8 cellular contexts compared by ENCODE assay signal in genomic region chr10:99659031-99659867, GRCh38. TPM values are rescaled to one million over a fixed set of nuclear protein-coding genes. Genes with fewer than 3 reads are reported as not detected.
DNase-seq lines count a peak whose midpoint lies in the region; ATAC-seq and TF ChIP-seq lines count a peak whose summit lies in the region.

A gene with protein sequence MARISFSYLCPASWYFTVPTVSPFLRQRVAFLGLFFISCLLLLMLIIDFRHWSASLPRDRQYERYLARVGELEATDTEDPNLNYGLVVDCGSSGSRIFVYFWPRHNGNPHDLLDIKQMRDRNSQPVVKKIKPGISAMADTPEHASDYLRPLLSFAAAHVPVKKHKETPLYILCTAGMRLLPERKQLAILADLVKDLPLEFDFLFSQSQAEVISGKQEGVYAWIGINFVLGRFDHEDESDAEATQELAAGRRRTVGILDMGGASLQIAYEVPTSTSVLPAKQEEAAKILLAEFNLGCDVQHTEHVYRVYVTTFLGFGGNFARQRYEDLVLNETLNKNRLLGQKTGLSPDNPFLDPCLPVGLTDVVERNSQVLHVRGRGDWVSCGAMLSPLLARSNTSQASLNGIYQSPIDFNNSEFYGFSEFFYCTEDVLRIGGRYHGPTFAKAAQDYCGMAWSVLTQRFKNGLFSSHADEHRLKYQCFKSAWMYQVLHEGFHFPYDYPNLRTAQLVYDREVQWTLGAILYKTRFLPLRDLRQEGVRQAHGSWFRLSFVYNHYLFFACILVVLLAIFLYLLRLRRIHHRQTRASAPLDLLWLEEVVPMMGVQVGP (plus strand): TSS chr10:99659509. CDS start chr10:99659957, 448 bp downstream.

- no peak within 1 kb of the TSS for H2AK5ac ChIP-seq in mesendoderm (ENCODE audit: low read length)

- H3K27me3 ChIP-seq in endodermal cell (ENCODE audit: control insufficient read depth, insufficient read depth, low read length, poor library complexity, severe bottlenecking) (peaks cover 27% of the 10 kb centered on the region), mesendoderm (ENCODE audit: insufficient read depth, low read length, poor library complexity) (no peaks in the 10 kb centered on the region)

- DNase-seq in COR-L47 (lab: John Stamatoyannopoulos, UW) (peak; percentile 87), HT1080 (ENCODE audit: low read depth) (peak; percentile 96), NOMO-1 treated with DMSO at 0.1 percent for 48 hours (lab: John Stamatoyannopoulos, UW; ENCODE audit: unreplicated experiment) (peak; percentile 96), endodermal cell (peak; percentile 99), mesendoderm (peak; percentile 99)
- DNase-seq in activated CD8-positive, alpha-beta memory T cell treated with anti-CD3 and anti-CD28 coated beads, Interleukin-2, amount 10 ng/mL, durations not matched to agents 7 days and 5 days, result peak; percentile 96
- DNase-seq in stimulated activated CD8-positive, alpha-beta memory T cell treated with anti-CD3 and anti-CD28 coated beads, Interleukin-12 subunit alpha, Interleukin-12 subunit beta, amount 100 ng/mL, for 4 hours (ENCODE audit: low read depth), result peak; percentile 78

- WGBS in endodermal cell (ENCODE audit: insufficient coverage in 1 of 2, insufficient read length in 1 of 2), 2 experiments, result 0% methylated on average over 17 to 71 of the region's 71 CpGs
- whole genome bisulfite sequencing in mesendoderm (ENCODE audit: extremely low coverage, insufficient coverage, low lambda C conversion rate), result no CpG with 5 or more reads among the region's 71 CpGs

- H3K9ac ChIP-seq in endodermal cell (ENCODE audit: extremely low read depth, low read length, poor library complexity, severe bottlenecking), result peak within 1 kb of the TSS; percentile 98
- peak within 1 kb of the TSS; percentile 77 for H3K9ac ChIP-seq in mesendoderm (ENCODE audit: low read length)

- no peak within 1 kb of the TSS for H2BK120ac ChIP-seq in mesendoderm (ENCODE audit: low read depth, low read length)

- H3K27me3 Mint-ChIP-seq in activated CD8-positive, alpha-beta memory T cell treated with anti-CD3 and anti-CD28 coated beads, Interleukin-2, amount 10 ng/mL, durations not matched to agents 7 days and 5 days, result peaks cover 26% of the 10 kb centered on the region
- peaks cover 36% of the 10 kb centered on the region for H3K27me3 Mint-ChIP-seq in endodermal cell (ENCODE audit: insufficient read depth)

- no peak within 1 kb of the TSS for H4K5ac ChIP-seq in mesendoderm (ENCODE audit: low read length)

- H3K4me3 Mint-ChIP-seq in activated CD8-positive, alpha-beta memory T cell treated with anti-CD3 and anti-CD28 coated beads, Interleukin-2, amount 10 ng/mL, durations not matched to agents 7 days and 5 days, result peak within 1 kb of the TSS; percentile 80
- peak within 1 kb of the TSS; percentile 75 for H3K4me3 Mint-ChIP-seq in endodermal cell

- peaks cover 29% of the 10 kb centered on the region for H3K36me3 ChIP-seq in endodermal cell (ENCODE audit: control insufficient read depth, insufficient read depth, low read length)
- H3K36me3 ChIP-seq in mesendoderm (ENCODE audit: control insufficient read depth, insufficient read depth, low read length), result peaks cover 1% of the 10 kb centered on the region

- no peaks in the 10 kb centered on the region for H3K79me2 ChIP-seq in mesendoderm (ENCODE audit: control insufficient read depth, insufficient read depth, low read length)

- peak; percentile 99 for ATAC-seq in GM21367 (IDR thresholded peaks at IDR 0.05; ENCODE audit: unreplicated experiment)
- ATAC-seq in activated CD8-positive, alpha-beta memory T cell treated with anti-CD3 and anti-CD28 coated beads, Interleukin-2, amount 10 ng/mL, durations not matched to agents 7 days and 5 days, result peak; percentile 99

- peak within 1 kb of the TSS; percentile 17 for H3K18ac ChIP-seq in mesendoderm (ENCODE audit: low read length)

- peak; percentile 50 for TF ChIP-seq CTCF in endodermal cell (conservative IDR thresholded peaks at IDR 0.05)

- peak within 1 kb of the TSS; percentile 94 for H3K56ac ChIP-seq in mesendoderm (ENCODE audit: low read length)

- no peak within 1 kb of the TSS for H4K8ac ChIP-seq in mesendoderm (ENCODE audit: low read depth, low read length)

- H3K23ac ChIP-seq in mesendoderm (ENCODE audit: low read length), result peak within 1 kb of the TSS; percentile 29

- H3K9me3 ChIP-seq in endodermal cell (ENCODE audit: control insufficient read depth, low read length), result no peaks in the 10 kb centered on the region

- H3K4me2 ChIP-seq in mesendoderm (ENCODE audit: low read length), result peak within 1 kb of the TSS; percentile 89

- H2BK5ac ChIP-seq in mesendoderm (ENCODE audit: low read length), result no peak within 1 kb of the TSS

- H3K4me1 ChIP-seq in endodermal cell (ENCODE audit: control insufficient read depth, insufficient read depth, low read length) (peaks cover 3% of the 10 kb centered on the region), mesendoderm (ENCODE audit: control insufficient read depth, low read depth, low read length) (no peaks in the 10 kb centered on the region)

- H3K4me3 ChIP-seq in endodermal cell (ENCODE audit: low read length), result peak within 1 kb of the TSS; percentile 87
- H3K4me3 ChIP-seq in mesendoderm (ENCODE audit: low read length), result peak within 1 kb of the TSS; percentile 93

- no peak within 1 kb of the TSS for H2BK15ac ChIP-seq in mesendoderm (replicated peaks; ENCODE audit: low read depth)

- H3K36me3 Mint-ChIP-seq in activated CD8-positive, alpha-beta memory T cell treated with anti-CD3 and anti-CD28 coated beads, Interleukin-2, amount 10 ng/mL, durations not matched to agents 7 days and 5 days, result peaks cover 1% of the 10 kb centered on the region
- peaks cover 8% of the 10 kb centered on the region for H3K36me3 Mint-ChIP-seq in endodermal cell (ENCODE audit: low read depth)

- H3K27ac ChIP-seq in endodermal cell (ENCODE audit: low read depth, low read length) (peak within 1 kb of the TSS; percentile 19), mesendoderm (ENCODE audit: low read depth, low read length) (no peak within 1 kb of the TSS)

- peaks cover 2% of the 10 kb centered on the region for H3K79me1 ChIP-seq in mesendoderm (ENCODE audit: low read length)

- peak within 1 kb of the TSS; percentile 62 for H3K27ac Mint-ChIP-seq in activated CD8-positive, alpha-beta memory T cell treated with anti-CD3 and anti-CD28 coated beads, Interleukin-2, amount 10 ng/mL, durations not matched to agents 7 days and 5 days
- H3K27ac Mint-ChIP-seq in endodermal cell, result peak within 1 kb of the TSS; percentile 92

- H3K4ac ChIP-seq in mesendoderm (ENCODE audit: low read depth, low read length), result no peak within 1 kb of the TSS

- CTCF ChIA-PET in activated CD8-positive, alpha-beta memory T cell treated with anti-CD3 and anti-CD28 coated beads, Interleukin-2, amount 10 ng/mL, durations not matched to agents 7 days and 5 days (lab: Charles Lee), result interaction anchor here (0.7 to 2.7 kb wide), 9 partner anchors 28 to 516 kb away, joined by 3 to 18 read pairs (median 4); partner anchors contain the start of genes GOT1 and SLC25A28

- peaks cover 23% of the 10 kb centered on the region for H3K4me1 Mint-ChIP-seq in activated CD8-positive, alpha-beta memory T cell treated with anti-CD3 and anti-CD28 coated beads, Interleukin-2, amount 10 ng/mL, durations not matched to agents 7 days and 5 days
- peaks cover 5% of the 10 kb centered on the region for H3K4me1 Mint-ChIP-seq in endodermal cell

- no peaks in the 10 kb centered on the region for H3K9me3 Mint-ChIP-seq in activated CD8-positive, alpha-beta memory T cell treated with anti-CD3 and anti-CD28 coated beads, Interleukin-2, amount 10 ng/mL, durations not matched to agents 7 days and 5 days (ENCODE audit: low read depth)
- no peaks in the 10 kb centered on the region for H3K9me3 Mint-ChIP-seq in endodermal cell

RNA-seq across cellular contexts. Expression of the gene that starts here (rescaled TPM):
- 14.6 and 15.0 TPM in 2 replicates for total RNA-seq in HT1080 (2014; rRNA removed; shearing (Covaris generic))
- 6.6 and 8.7 TPM in 2 replicates for polyA plus RNA-seq in HT1080 (2015; cell fraction: cytosol; rRNA removed)
- polyA plus RNA-seq in HT1080 (2015; cell fraction: nucleus; rRNA removed), result 6.9 and 7.4 TPM in 2 replicates
- total RNA-seq in activated CD8-positive, alpha-beta memory T cell treated with anti-CD3 and anti-CD28 coated beads, Interleukin-2, amount 10 ng/mL, durations not matched to agents 7 days and 5 days, result 1 to 10 TPM; 4.3 to 7.4 TPM
- 10 to 100 TPM; 23.8 to 26.4 TPM for total RNA-seq in endodermal cell
- polyA plus RNA-seq in endodermal cell (2013, experiment 1 of 2), result 9.7 TPM
- 9.8 TPM for polyA plus RNA-seq in endodermal cell (2013, experiment 2 of 2)
- polyA plus RNA-seq in mesendoderm (2013, experiment 1 of 2), result 9.0 TPM
- polyA plus RNA-seq in mesendoderm (2013, experiment 2 of 2), result 8.5 TPM
